Comparison of ENCODE assay signal across 14 cellular contexts in genomic region chr1:20496241-20496661, GRCh38. TPM values are rescaled to one million over a fixed set of nuclear protein-coding genes. Genes with fewer than 3 reads are reported as not detected.
A peak's percentile ranks its signal among the peaks of the same experiment; 100 is the strongest.
DNase-seq lines count a peak whose midpoint lies in the region; ATAC-seq and FAIRE-seq lines count a peak whose summit lies in the region.
"Had no signal": no experiment of that assay in that cellular context is flagged by ENCODE, and none has a peak within 500 bp of the region (broad histone marks: within the 10 kb centered on the region; RNA-seq: fewer than 3 reads in every experiment).

No MANE protein-coding gene starts in this region.

- no peaks in the 10 kb centered on the region for H3K4me1 Mint-ChIP-seq in activated CD4-positive, alpha-beta T cell treated with anti-CD3 and anti-CD28 coated beads for 36 hours
- H3K4me1 Mint-ChIP-seq: central memory CD8-positive, alpha-beta T cell; mesothelial cell of epicardium had no signal

- no peak overlapping the region for H3K4me3 ChIP-seq in small intestine (ENCODE audit: low read depth in 1 of 2, low read length in 2 of 2)
- H3K4me3 ChIP-seq: spleen had no signal

- H3K36me3 Mint-ChIP-seq in activated CD4-positive, alpha-beta T cell treated with anti-CD3 and anti-CD28 coated beads for 36 hours (ENCODE audit: low read depth) = peaks cover 18% of the 10 kb centered on the region

- peaks cover 6 to 8% of the 10 kb centered on the region in 2 donors for H3K36me3 ChIP-seq in small intestine (ENCODE audit: control insufficient read depth in 2 of 2, insufficient read depth in 2 of 2, low read length in 2 of 2)

- peak; percentile 93 for FAIRE-seq in RCC 7860 (lab: Jason Lieb, UNC)
- no peak for FAIRE-seq in small intestine (lab: Jason Lieb, UNC)
- FAIRE-seq: A204.1 had no signal

- POLR2A ChIA-PET in activated CD4-positive, alpha-beta T cell treated with anti-CD3 and anti-CD28 coated beads for 36 hours (lab: Charles Lee) = no interaction called here

- CTCF ChIA-PET in activated CD4-positive, alpha-beta T cell treated with anti-CD3 and anti-CD28 coated beads for 36 hours (lab: Charles Lee) = interaction anchor here (5.0 kb wide), 1 partner anchor 281 kb away, joined by 51 read pairs; no protein-coding TSS in a partner anchor

- no peaks in the 10 kb centered on the region for H3K4me1 ChIP-seq in small intestine (ENCODE audit: control insufficient read depth in 2 of 2, insufficient read depth in 1 of 2, low read depth in 1 of 2, low read length in 1 of 2)

- no peaks in the 10 kb centered on the region for H3K9me3 ChIP-seq in small intestine (ENCODE audit: control insufficient read depth, low read depth)
- H3K9me3 ChIP-seq: spleen had no signal

- 22 to 59% (median 33%) methylated on average over 8 of the region's 8 CpGs for WGBS in small intestine, 3 donors

- intact Hi-C loops in activated CD4-positive, alpha-beta T cell treated with anti-CD3 and anti-CD28 coated beads for 36 hours (cut with DNase I, micrococcal nuclease) = loop anchor here (1.0 to 10.0 kb wide), 2 partner anchors 11 to 781 kb away; no protein-coding TSS in a partner anchor

- no peaks in the 10 kb centered on the region for H3K27me3 ChIP-seq in small intestine (ENCODE audit: control insufficient read depth in 2 of 2, insufficient read depth in 2 of 2, low read length in 2 of 2)
- H3K27me3 ChIP-seq: spleen had no signal

- no peak overlapping the region for H3K4me3 Mint-ChIP-seq in activated CD4-positive, alpha-beta T cell treated with anti-CD3 and anti-CD28 coated beads for 36 hours
- H3K4me3 Mint-ChIP-seq: central memory CD8-positive, alpha-beta T cell; mesothelial cell of epicardium had no signal

- ATAC-seq in activated CD4-positive, alpha-beta T cell treated with anti-CD3 and anti-CD28 coated beads for 36 hours = peak; percentile 85

- H3K27ac ChIP-seq in small intestine (ENCODE audit: low read depth in 1 of 2, low read length in 1 of 2) = no peak overlapping the region
- H3K27ac ChIP-seq: spleen had no signal

- H3K27me3 Mint-ChIP-seq in activated CD4-positive, alpha-beta T cell treated with anti-CD3 and anti-CD28 coated beads for 36 hours = peaks cover 3% of the 10 kb centered on the region
- H3K27me3 Mint-ChIP-seq: central memory CD8-positive, alpha-beta T cell had no signal

- no peaks in the 10 kb centered on the region for H3K9me3 Mint-ChIP-seq in activated CD4-positive, alpha-beta T cell treated with anti-CD3 and anti-CD28 coated beads for 36 hours (ENCODE audit: low read depth)
- H3K9me3 Mint-ChIP-seq: central memory CD8-positive, alpha-beta T cell; mesothelial cell of epicardium had no signal

- H3K27ac Mint-ChIP-seq in activated CD4-positive, alpha-beta T cell treated with anti-CD3 and anti-CD28 coated beads for 36 hours = peak overlapping the region; percentile 67
- H3K27ac Mint-ChIP-seq: mesothelial cell of epicardium had no signal

- peak; percentile 69 for DNase-seq in activated CD4-positive, alpha-beta T cell treated with anti-CD3 and anti-CD28 coated beads for 36 hours
- DNase-seq in activated CD4-positive, alpha-beta T cell treated with anti-CD3 and anti-CD28 coated beads for 1 hour = no peak
- DNase-seq in RCC 7860 (ENCODE audit: low spot score) (peak; percentile 89), dermis blood vessel endothelial cell (peak; percentile 19), small intestine (peak; percentile 55), NCI-H1694 treated with DMSO at 0.1 percent for 48 hours (lab: John Stamatoyannopoulos, UW) (no peak), HuH-7.5 (ENCODE audit: low spot score) (no peak), DMS114 treated with DMSO at 0.1 percent for 48 hours (lab: John Stamatoyannopoulos, UW; ENCODE audit: unreplicated experiment) (no peak)
- DNase-seq: activated CD4-positive, alpha-beta T cell treated with anti-CD3 and anti-CD28 coated beads, Interleukin-2, amount 50 U/mL, for 4 hours; NCI-H2081 treated with DMSO at 0.1 percent for 48 hours; spleen had no signal

RNA-seq across cellular contexts. Expression of gene CAMK2N1, which starts 10.2 kb away (rescaled TPM):
- total RNA-seq in activated CD4-positive, alpha-beta T cell treated with anti-CD3 and anti-CD28 coated beads for 36 hours = under 1 TPM; 0.48 to 0.49 TPM
- total RNA-seq in dermis blood vessel endothelial cell = 3.7 and 7.8 TPM in 2 replicates
- 100 to 1,000 TPM in 2 of 3 donors, 10 to 100 TPM in 1; 27.0 to 126 (median 120) TPM for polyA plus RNA-seq in small intestine

RNA-seq across cellular contexts. Expression of gene MUL1, which starts 11.7 kb away (rescaled TPM):
- 10 to 100 TPM in 1 of 2 experiments, 1 to 10 TPM in 1; 9.0 to 13.1 TPM for total RNA-seq in activated CD4-positive, alpha-beta T cell treated with anti-CD3 and anti-CD28 coated beads for 36 hours
- total RNA-seq in dermis blood vessel endothelial cell = 41.0 and 53.6 TPM in 2 replicates
- 10 to 100 TPM in 2 of 3 donors, 1 to 10 TPM in 1; 6.9 to 22.6 (median 10.8) TPM for polyA plus RNA-seq in small intestine

RNA-seq across cellular contexts. Expression of gene FAM43B, which starts 56.1 kb away (rescaled TPM):
- not detected for total RNA-seq in activated CD4-positive, alpha-beta T cell treated with anti-CD3 and anti-CD28 coated beads for 36 hours
- not detected in 2 replicates for total RNA-seq in dermis blood vessel endothelial cell
- polyA plus RNA-seq in small intestine = under 1 TPM in 2 of 3 donors, not detected in 1; 0.27 to 0.75 TPM

Comparison
In these comparisons a context has a peak if more than half of its experiments do, and no peak if none do; other contexts are left out.
1. DNase-seq: peak in activated CD4-positive, alpha-beta T cell treated with anti-CD3 and anti-CD28 coated beads for 36 hours (single experiment), RCC 7860 (single experiment), dermis blood vessel endothelial cell (single experiment) and small intestine (single experiment); none in activated CD4-positive, alpha-beta T cell treated with anti-CD3 and anti-CD28 coated beads for 1 hour (single experiment), NCI-H1694 treated with DMSO at 0.1 percent for 48 hours (single experiment), HuH-7.5 (single experiment) and DMS114 treated with DMSO at 0.1 percent for 48 hours (single experiment).